Comparison of ENCODE assay signal across 14 cellular contexts in the genomic region with DNA sequence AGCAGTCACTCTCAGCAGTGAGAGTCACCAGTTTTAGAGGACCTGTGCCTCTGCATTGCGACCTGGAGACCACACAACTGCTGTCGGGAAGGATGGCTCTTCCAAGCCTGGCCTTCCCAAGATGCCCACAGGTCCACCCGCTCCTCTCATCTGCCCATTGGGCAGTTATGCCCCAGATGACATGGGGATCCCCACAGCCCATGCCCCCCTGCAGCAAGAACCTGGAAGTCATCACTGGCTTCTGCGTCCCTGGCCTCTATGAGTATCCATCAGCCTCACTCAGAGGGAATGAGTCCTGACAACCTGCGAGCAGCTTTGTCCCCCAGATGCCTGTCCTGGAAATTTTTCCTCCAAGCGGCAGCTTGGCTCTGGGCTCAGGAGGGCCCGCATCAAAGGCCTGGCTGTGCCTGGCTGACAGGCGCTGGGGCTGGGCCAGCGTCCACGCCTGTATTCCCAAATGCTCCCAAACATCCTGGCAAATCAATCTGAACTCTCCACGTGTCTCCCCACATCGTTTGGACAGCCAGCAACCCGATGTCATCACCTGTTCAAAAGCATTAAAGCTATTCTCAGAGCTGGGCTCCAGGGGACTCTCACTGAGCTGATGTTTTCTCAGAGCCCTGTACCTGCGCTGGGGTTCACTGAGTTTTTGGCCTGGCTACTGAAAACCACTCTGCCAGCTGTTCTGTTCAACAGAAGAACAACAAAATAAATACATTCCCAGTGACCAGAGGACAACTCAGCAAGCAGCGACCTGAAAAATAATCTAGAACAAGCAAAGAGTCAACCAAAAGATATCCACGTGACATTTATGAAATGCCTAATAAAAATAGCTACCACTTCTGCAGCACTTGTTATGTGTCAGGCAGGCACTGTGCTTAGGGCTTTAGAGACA. TPM values are rescaled to one million over a fixed set of nuclear protein-coding genes. Genes with fewer than 3 reads are reported as not detected.
DNase-seq lines count a peak whose midpoint lies in the region; ATAC-seq and TF ChIP-seq lines count a peak whose summit lies in the region.
"Had no signal": no experiment of that assay in that cellular context is flagged by ENCODE, and none has a peak within 500 bp of the region (broad histone marks: within the 10 kb centered on the region; RNA-seq: fewer than 3 reads in every experiment).

No MANE protein-coding gene starts in this region.

- DNase-seq in SJCRH30 (peak; percentile 85 to 93), left lobe of liver (ENCODE audit: low spot score) (peak; percentile 82), stomach (no peak), dermis blood vessel endothelial cell (no peak), erythroblast (lab: John Stamatoyannopoulos, UW) (no peak), esophagus squamous epithelium (lab: John Stamatoyannopoulos, UW) (no peak)
- DNase-seq: activated B cell treated with CpG ODN at 0.5 μM for 24 hours; activated naive CD4-positive, alpha-beta T cell treated with anti-CD3 and anti-CD28 coated beads, Interleukin-2, amount 50 U/mL, for 16 hours; NCI-H1930; NCI-H510A; Peyer's patch had no signal

- 46 to 66% (median 54%) methylated on average over 12 to 16 of the region's 16 CpGs for WGBS in stomach, 5 donors
- WGBS in esophagus squamous epithelium, 2 donors, result 81 to 91% methylated on average over 6 to 11 of the region's 16 CpGs

- no peak overlapping the region for H3K4me3 ChIP-seq in SJCRH30
- H3K4me3 ChIP-seq in stomach, result no peak overlapping the region
- no peak overlapping the region for H3K4me3 ChIP-seq in esophagus squamous epithelium
- H3K4me3 ChIP-seq: BLaER1 treated with 17β-estradiol and CSF1 and Interleukin-3, amounts not matched to agents 10 nM and 100 nM; Peyer's patch; vagina had no signal

- no peak for TF ChIP-seq EP300 in stomach (IDR thresholded peaks at IDR 0.05)

- H3K27ac ChIP-seq in SJCRH30 (peak overlapping the region; percentile 60), cingulate gyrus (ENCODE audit: low read depth, low read length) (peak overlapping the region; percentile 39), stomach (peak overlapping the region; percentile 48 to 77 (median 65)), esophagus squamous epithelium (peak overlapping the region in 1 of 4 donors; percentile 13)
- H3K27ac ChIP-seq: BLaER1 treated with 17β-estradiol and CSF1 and Interleukin-3, amounts not matched to agents 10 nM and 100 nM; Peyer's patch; vagina had no signal

- peak; percentile 79 for ATAC-seq in left lobe of liver

- TF ChIP-seq CTCF in stomach (IDR thresholded peaks at IDR 0.05) (no peak), esophagus squamous epithelium (IDR thresholded peaks at IDR 0.05) (no peak)

- no peaks in the 10 kb centered on the region for H3K9me3 ChIP-seq in SJCRH30 (replicated peaks)
- no peaks in the 10 kb centered on the region for H3K9me3 ChIP-seq in stomach
- no peaks in the 10 kb centered on the region for H3K9me3 ChIP-seq in esophagus squamous epithelium
- H3K9me3 ChIP-seq: BLaER1 treated with 17β-estradiol and CSF1 and Interleukin-3, amounts not matched to agents 10 nM and 100 nM; Peyer's patch; vagina had no signal

- no peak for TF ChIP-seq POLR2A in stomach (IDR thresholded peaks at IDR 0.05)
- TF ChIP-seq POLR2A in erythroblast (IDR thresholded peaks at IDR 0.05; ENCODE audit: low read length), result no peak
- no peak for TF ChIP-seq POLR2A in esophagus squamous epithelium (IDR thresholded peaks at IDR 0.05)

- H3K4me1 ChIP-seq in SJCRH30 (peaks cover 58% of the 10 kb centered on the region), stomach (peaks cover 27 to 67% (median 33%) of the 10 kb centered on the region in 4 donors), esophagus squamous epithelium (peaks cover 3 to 73% (median 13%) of the 10 kb centered on the region in 3 donors)

- H3K27me3 ChIP-seq in SJCRH30, result no peaks in the 10 kb centered on the region
- H3K27me3 ChIP-seq in stomach, result no peaks in the 10 kb centered on the region
- no peaks in the 10 kb centered on the region for H3K27me3 ChIP-seq in esophagus squamous epithelium
- H3K27me3 ChIP-seq: BLaER1 treated with 17β-estradiol and CSF1 and Interleukin-3, amounts not matched to agents 10 nM and 100 nM; Peyer's patch; vagina had no signal

- H3K36me3 ChIP-seq in SJCRH30 (0 out of 2 replicates have a peak, but pooled peaks cover 2% of the 10 kb centered on the region), stomach (no peaks in the 10 kb centered on the region), esophagus squamous epithelium (no peaks in the 10 kb centered on the region)
- H3K36me3 ChIP-seq: BLaER1 treated with 17β-estradiol and CSF1 and Interleukin-3, amounts not matched to agents 10 nM and 100 nM; Peyer's patch; vagina had no signal

- intact Hi-C loops in stomach (cut with DNase I; ENCODE audit: low total_unique reads), result no loop called here
- intact Hi-C loops in esophagus squamous epithelium (cut with DNase I), result no loop called here

RNA-seq across cellular contexts. Expression of a gene that starts 57.8 kb away (rescaled TPM):
- 24.7 and 29.0 TPM in 2 replicates for total RNA-seq in SJCRH30 (2014; rRNA removed; shearing (Covaris generic))
- total RNA-seq in left lobe of liver, result 67.7 TPM
- 10 to 100 TPM; 12.8 to 42.9 (median 30.1) TPM for total RNA-seq in stomach
- polyA plus RNA-seq in stomach, result 1 to 10 TPM; 5.3 to 8.7 (median 6.2) TPM
- total RNA-seq in dermis blood vessel endothelial cell, result 0.68 and 1.5 TPM in 2 replicates
- 10 to 100 TPM in 1 of 4 donors, 1 to 10 TPM in 3; 3.3 to 14.1 (median 5.1) TPM for total RNA-seq in esophagus squamous epithelium

Comparison
In these comparisons a context has a peak if more than half of its experiments do, and no peak if none do; other contexts are left out.
1. DNase-seq: peak in SJCRH30 (2 of 2) and left lobe of liver (single experiment); none in stomach (single experiment), dermis blood vessel endothelial cell (single experiment), erythroblast (0 of 2) and esophagus squamous epithelium (single experiment).